ENCODE assay signal across 9 cellular contexts in genomic region chr5:78649816-78650561, GRCh38. TPM values are rescaled to one million over a fixed set of nuclear protein-coding genes. Genes with fewer than 3 reads are reported as not detected.
DNase-seq lines count a peak whose midpoint lies in the region; ATAC-seq and TF ChIP-seq lines count a peak whose summit lies in the region.
"Had no signal": no experiment of that assay in that cellular context is flagged by ENCODE, and none has a peak within 500 bp of the region (broad histone marks: within the 10 kb centered on the region; RNA-seq: fewer than 3 reads in every experiment).

No MANE protein-coding gene starts in this region.

- 88 to 89% methylated on average over 13 of the region's 13 CpGs for WGBS in heart right ventricle, 2 donors
- WGBS in aorta, 2 donors: 61 to 67% methylated on average over 13 of the region's 13 CpGs

- no peak for DNase-seq in heart right ventricle
- no peak for DNase-seq in Right ventricle myocardium inferior (ENCODE audit: missing footprints)
- DNase-seq in activated naive CD8-positive, alpha-beta T cell treated with anti-CD3 and anti-CD28 coated beads, Interleukin-2, amount 10 ng/mL, durations not matched to agents 7 days and 5 days: no peak
- DNase-seq in iris pigment epithelial cell (ENCODE audit: low read depth): peak; percentile 87
- DNase-seq in aorta: no peak
- no peak for DNase-seq in NOMO-1 treated with DMSO at 0.1 percent for 48 hours (lab: John Stamatoyannopoulos, UW; ENCODE audit: unreplicated experiment)
- DNase-seq in BE2C: no peak
- DNase-seq in A172 (ENCODE audit: low spot score): no peak
- DNase-seq: NCI-H524 treated with DMSO at 0.1 percent for 48 hours had no signal

- intact Hi-C loops in heart right ventricle (cut with DNase I): loop anchor here in 9 of 10 donors (5.0 to 10.0 kb wide), 8 partner anchors 85 to 265 kb away; no protein-coding TSS in a partner anchor
- intact Hi-C loops in Right ventricle myocardium inferior (cut with DNase I): loop anchor here (5.0 kb wide), 3 partner anchors 103 to 257 kb away; no protein-coding TSS in a partner anchor
- intact Hi-C loops in aorta (cut with DNase I): loop anchor here (5.0 to 10.0 kb wide), 5 partner anchors 55 to 335 kb away; partner anchors contain the start of gene ARSB (in 1 of the 2)

- H3K36me3 ChIP-seq in heart right ventricle (peaks cover 0 to 4% (median 0%) of the 10 kb centered on the region in 9 donors), aorta (ENCODE audit: control insufficient read depth in 1 of 2, insufficient read depth in 2 of 2, low read length in 1 of 2) (no peaks in the 10 kb centered on the region), BE2C (no peaks in the 10 kb centered on the region)

- H3K27me3 ChIP-seq in heart right ventricle (peaks cover 0 to 28% (median 0%) of the 10 kb centered on the region in 7 donors), aorta (ENCODE audit: control insufficient read depth in 1 of 2, insufficient read depth in 2 of 2, low read length in 1 of 2) (no peaks in the 10 kb centered on the region), BE2C (no peaks in the 10 kb centered on the region)

- peaks cover 54% of the 10 kb centered on the region for H3K27me3 Mint-ChIP-seq in activated naive CD8-positive, alpha-beta T cell treated with anti-CD3 and anti-CD28 coated beads, Interleukin-2, amount 10 ng/mL, durations not matched to agents 7 days and 5 days

- H3K4me1 ChIP-seq in heart right ventricle: peaks cover 0 to 39% (median 23%) of the 10 kb centered on the region in 9 donors
- peaks cover 2% of the 10 kb centered on the region in 2 donors for H3K4me1 ChIP-seq in aorta (ENCODE audit: control insufficient read depth in 1 of 2, insufficient read depth in 2 of 2, low read length in 2 of 2)
- peaks cover 4% of the 10 kb centered on the region; the same call in 1 of the 2 replicates for H3K4me1 ChIP-seq in BE2C

- H3K27ac ChIP-seq in heart right ventricle (peak overlapping the region in 7 of 10 donors; percentile 11 to 95 (median 40)), aorta (ENCODE audit: low read depth in 1 of 2, low read length in 2 of 2) (peak overlapping the region; percentile 4 to 58)

- H3K27ac Mint-ChIP-seq in activated naive CD8-positive, alpha-beta T cell treated with anti-CD3 and anti-CD28 coated beads, Interleukin-2, amount 10 ng/mL, durations not matched to agents 7 days and 5 days: no peak overlapping the region

- H3K4me1 Mint-ChIP-seq in activated naive CD8-positive, alpha-beta T cell treated with anti-CD3 and anti-CD28 coated beads, Interleukin-2, amount 10 ng/mL, durations not matched to agents 7 days and 5 days: peaks cover 9% of the 10 kb centered on the region

- H3K4me3 Mint-ChIP-seq in activated naive CD8-positive, alpha-beta T cell treated with anti-CD3 and anti-CD28 coated beads, Interleukin-2, amount 10 ng/mL, durations not matched to agents 7 days and 5 days: peak overlapping the region; percentile 53

- H3K9me3 ChIP-seq in heart right ventricle (no peaks in the 10 kb centered on the region), aorta (ENCODE audit: control insufficient read depth, low read length) (no peaks in the 10 kb centered on the region), BE2C (no peaks in the 10 kb centered on the region)

- ATAC-seq in heart right ventricle (no peak), Right ventricle myocardium inferior (no peak), aorta (ENCODE audit: low FRiP score) (no peak)
- no peak for ATAC-seq in activated naive CD8-positive, alpha-beta T cell treated with anti-CD3 and anti-CD28 coated beads, Interleukin-2, amount 10 ng/mL, durations not matched to agents 7 days and 5 days (ENCODE audit: low read depth)

- H3K36me3 Mint-ChIP-seq in activated naive CD8-positive, alpha-beta T cell treated with anti-CD3 and anti-CD28 coated beads, Interleukin-2, amount 10 ng/mL, durations not matched to agents 7 days and 5 days: no peaks in the 10 kb centered on the region

- POLR2A ChIA-PET in activated naive CD8-positive, alpha-beta T cell treated with anti-CD3 and anti-CD28 coated beads, Interleukin-2, amount 10 ng/mL, durations not matched to agents 7 days and 5 days (lab: Charles Lee): no interaction called here

- H3K4me3 ChIP-seq in heart right ventricle: peak overlapping the region in 1 of 10 donors; percentile 80
- no peak overlapping the region for H3K4me3 ChIP-seq in aorta (ENCODE audit: low read length in 2 of 2)
- no peak overlapping the region for H3K4me3 ChIP-seq in BE2C (ENCODE audit: low read depth, low read length)

- no peak for TF ChIP-seq CTCF in heart right ventricle (IDR thresholded peaks at IDR 0.05)
- no peak for TF ChIP-seq CTCF in BE2C (IDR thresholded peaks at IDR 0.05; ENCODE audit: low read depth, low read length)

- no peaks in the 10 kb centered on the region for H3K9me3 Mint-ChIP-seq in activated naive CD8-positive, alpha-beta T cell treated with anti-CD3 and anti-CD28 coated beads, Interleukin-2, amount 10 ng/mL, durations not matched to agents 7 days and 5 days

RNA-seq across cellular contexts. Expression of gene LHFPL2, which starts 1.4 kb away (rescaled TPM):
- total RNA-seq in heart right ventricle (10 to 100 TPM in 1 of 10 donors, 1 to 10 TPM in 9; 3.8 to 14.9 (median 5.1) TPM), Right ventricle myocardium inferior (6.0 TPM), aorta (10 to 100 TPM; 38.6 to 43.1 TPM)
- polyA plus RNA-seq in heart right ventricle (1 to 10 TPM; 2.4 to 5.7 TPM), aorta (10 to 100 TPM; 16.4 to 20.0 TPM)
- 1 to 10 TPM; 2.4 to 2.8 TPM for total RNA-seq in activated naive CD8-positive, alpha-beta T cell treated with anti-CD3 and anti-CD28 coated beads, Interleukin-2, amount 10 ng/mL, durations not matched to agents 7 days and 5 days
- polyA plus RNA-seq in BE2C (2012; ENCODE audit: insufficient read depth, insufficient read length, low read depth): 7.5 TPM
- total RNA-seq in A172 (2014; rRNA removed; shearing (Covaris generic)): 42.3 and 48.8 TPM in 2 replicates
